Comparison of ENCODE assay signal across 6 cellular contexts in genomic region chrX:101407167-101407747, GRCh38. TPM values are rescaled to one million over a fixed set of nuclear protein-coding genes. Genes with fewer than 3 reads are reported as not detected.
A peak's percentile ranks its signal among the peaks of the same experiment; 100 is the strongest.
DNase-seq lines count a peak whose midpoint lies in the region; ATAC-seq lines count a peak whose summit lies in the region.

No MANE protein-coding gene starts in this region.

- DNase-seq in memory B cell (ENCODE audit: low spot score in 2 of 2): no peak
- no peak for DNase-seq in activated gamma-delta T cell (lab: John Stamatoyannopoulos, UW)

- no peaks in the 10 kb centered on the region for H3K9me3 Mint-ChIP-seq in activated T-helper 17 cell treated with anti-CD3 and anti-CD28 coated beads, Interleukin-2, amount 50 U/mL, for 72 hours
- H3K9me3 Mint-ChIP-seq in memory B cell: no peaks in the 10 kb centered on the region

- peaks cover 64% of the 10 kb centered on the region for H3K36me3 Mint-ChIP-seq in activated T-helper 17 cell treated with anti-CD3 and anti-CD28 coated beads, Interleukin-2, amount 50 U/mL, for 72 hours (ENCODE audit: low read depth)
- H3K36me3 Mint-ChIP-seq in memory B cell: peaks cover 11% of the 10 kb centered on the region

- H3K4me3 Mint-ChIP-seq in activated T-helper 17 cell treated with anti-CD3 and anti-CD28 coated beads, Interleukin-2, amount 50 U/mL, for 72 hours: peak overlapping the region; percentile 90
- peak overlapping the region; percentile 98 for H3K4me3 Mint-ChIP-seq in memory B cell

- peak overlapping the region; percentile 94 for H3K27ac Mint-ChIP-seq in activated T-helper 17 cell treated with anti-CD3 and anti-CD28 coated beads, Interleukin-2, amount 50 U/mL, for 72 hours
- H3K27ac Mint-ChIP-seq in memory B cell: peak overlapping the region; percentile 98

- H3K27me3 Mint-ChIP-seq in activated T-helper 17 cell treated with anti-CD3 and anti-CD28 coated beads, Interleukin-2, amount 50 U/mL, for 72 hours: no peaks in the 10 kb centered on the region
- no peaks in the 10 kb centered on the region for H3K27me3 Mint-ChIP-seq in memory B cell

- peak; percentile 7 for ATAC-seq in HG02610 (IDR thresholded peaks at IDR 0.05; ENCODE audit: unreplicated experiment)
- ATAC-seq in activated T-helper 17 cell treated with anti-CD3 and anti-CD28 coated beads, Interleukin-2, amount 50 U/mL, for 72 hours (replicated peaks): no peak
- no peak for ATAC-seq in memory B cell (ENCODE audit: low read depth)
- ATAC-seq in HG02884 (IDR thresholded peaks at IDR 0.05; ENCODE audit: unreplicated experiment): no peak
- ATAC-seq in HG03354 (IDR thresholded peaks at IDR 0.05; ENCODE audit: poor library complexity, severe bottlenecking, unreplicated experiment): no peak

- peaks cover 8% of the 10 kb centered on the region for H3K4me1 Mint-ChIP-seq in activated T-helper 17 cell treated with anti-CD3 and anti-CD28 coated beads, Interleukin-2, amount 50 U/mL, for 72 hours
- H3K4me1 Mint-ChIP-seq in memory B cell: peaks cover 15% of the 10 kb centered on the region

RNA-seq across cellular contexts. Expression of gene GLA, which starts 0.5 kb away (rescaled TPM):
- 10 to 100 TPM; 64.9 to 67.2 TPM for total RNA-seq in activated T-helper 17 cell treated with anti-CD3 and anti-CD28 coated beads, Interleukin-2, amount 50 U/mL, for 72 hours

RNA-seq across cellular contexts. Expression of gene HNRNPH2, which starts 0.8 kb away (rescaled TPM):
- total RNA-seq in activated T-helper 17 cell treated with anti-CD3 and anti-CD28 coated beads, Interleukin-2, amount 50 U/mL, for 72 hours: 10 to 100 TPM; 25.1 to 39.1 TPM

RNA-seq across cellular contexts. Expression of gene RPL36A, which starts 16.4 kb away (rescaled TPM):
- total RNA-seq in activated T-helper 17 cell treated with anti-CD3 and anti-CD28 coated beads, Interleukin-2, amount 50 U/mL, for 72 hours: 100 to 1,000 TPM; 197 to 307 TPM

RNA-seq across cellular contexts. Expression of gene BTK, which starts 21.3 kb away (rescaled TPM):
- total RNA-seq in activated T-helper 17 cell treated with anti-CD3 and anti-CD28 coated beads, Interleukin-2, amount 50 U/mL, for 72 hours: 1 to 10 TPM in 1 of 2 donors, under 1 TPM in 1; 0.48 to 1.7 TPM

RNA-seq across cellular contexts. Expression of gene TIMM8A, which starts 58.7 kb away (rescaled TPM):
- total RNA-seq in activated T-helper 17 cell treated with anti-CD3 and anti-CD28 coated beads, Interleukin-2, amount 50 U/mL, for 72 hours: 10 to 100 TPM; 15.4 to 27.8 TPM
